Comparison of ENCODE assay signal across 9 cellular contexts in the genomic region with DNA sequence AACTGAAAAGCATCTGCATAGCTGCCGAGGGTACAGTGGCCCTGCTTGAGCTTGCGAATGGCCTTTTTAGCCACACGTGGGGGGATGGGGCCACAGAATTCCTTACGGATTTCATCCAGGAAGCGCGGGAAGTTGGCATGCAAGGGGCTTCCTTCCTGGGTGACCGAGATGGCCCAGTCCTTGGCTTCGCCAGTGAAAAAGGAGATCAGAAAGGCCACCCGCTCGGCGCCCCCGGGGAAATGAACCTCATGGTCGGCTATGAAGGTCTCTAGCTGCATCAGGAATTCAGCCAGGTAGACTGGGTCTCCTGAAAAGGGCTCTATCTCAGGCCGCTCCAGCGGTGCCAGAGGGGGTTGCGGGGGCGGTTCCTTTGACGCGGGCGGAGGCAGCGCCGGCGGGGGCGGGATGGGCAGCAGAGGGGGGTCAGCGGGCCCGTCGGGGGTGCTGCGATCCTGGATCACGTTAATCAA. TPM values are rescaled to one million over a fixed set of nuclear protein-coding genes. Genes with fewer than 3 reads are reported as not detected.
DNase-seq lines count a peak whose midpoint lies in the region; ATAC-seq and TF ChIP-seq lines count a peak whose summit lies in the region.
"Had no signal": no experiment of that assay in that cellular context is flagged by ENCODE, and none has a peak within 500 bp of the region (broad histone marks: within the 10 kb centered on the region; RNA-seq: fewer than 3 reads in every experiment).

No MANE protein-coding gene starts in this region.

- POLR2A ChIA-PET in Caco-2 (lab: Charles Lee), result no interaction called here

- 46% methylated on average over 22 of the region's 29 CpGs for WGBS in smooth muscle cell (ENCODE audit: low lambda C conversion rate)

- no peaks in the 10 kb centered on the region for H3K36me3 ChIP-seq in Caco-2 (ENCODE audit: control insufficient read depth, insufficient read depth, low read length)
- no peaks in the 10 kb centered on the region for H3K36me3 ChIP-seq in iPS-20b (ENCODE audit: insufficient read depth, low read depth, low read length)
- no peaks in the 10 kb centered on the region for H3K36me3 ChIP-seq in smooth muscle cell (ENCODE audit: low read depth)

- H3K4me1 ChIP-seq in Caco-2 (no peaks in the 10 kb centered on the region), iPS-20b (ENCODE audit: insufficient read depth, low read length) (peaks cover 7% of the 10 kb centered on the region), smooth muscle cell (ENCODE audit: low read depth) (no peaks in the 10 kb centered on the region)

- H3K4me3 ChIP-seq in Caco-2 (ENCODE audit: low read depth, low read length) (no peak overlapping the region; the same call in 1 of the 2 replicates), astrocyte of the spinal cord (ENCODE audit: low read depth, low read length) (peak overlapping the region; percentile 49), iPS-20b (ENCODE audit: low read length) (peak overlapping the region; percentile 63; the same call in 1 of the 2 replicates), smooth muscle cell (peak overlapping the region; percentile 58)

- in situ Hi-C loops in astrocyte of the spinal cord (cut with HindIII; ENCODE audit: low sequenced_read_pairs), result no loop called here

- H3K9ac ChIP-seq in iPS-20b (ENCODE audit: low read depth, low read length) (no peak overlapping the region), smooth muscle cell (ENCODE audit: low read depth) (peak overlapping the region; percentile 43)

- H3K4me2 ChIP-seq in smooth muscle cell, result peak overlapping the region; percentile 86

- H3K27ac ChIP-seq in iPS-20b (ENCODE audit: low read length) (no peak overlapping the region), smooth muscle cell (ENCODE audit: low read depth) (no peak overlapping the region)

- intact Hi-C loops in Caco-2 (cut with micrococcal nuclease; ENCODE audit: unreplicated experiment), result no loop called here

- no peaks in the 10 kb centered on the region for H3K4me1 Mint-ChIP-seq in Caco-2 (ENCODE audit: low read depth, unreplicated experiment)

- H3K27ac Mint-ChIP-seq in Caco-2 (ENCODE audit: unreplicated experiment), result no peak overlapping the region

- no peak overlapping the region for H2AFZ ChIP-seq in smooth muscle cell (ENCODE audit: low read depth)

- CTCF ChIA-PET in Caco-2 (lab: Charles Lee), result no interaction called here

- no peaks in the 10 kb centered on the region for H3K36me3 Mint-ChIP-seq in Caco-2 (ENCODE audit: insufficient read depth, unreplicated experiment)

- BruUV-seq in Caco-2 (replicated peaks; lab: Mats Ljungman, UMichigan), result no TSS peak

- H3K27me3 Mint-ChIP-seq in Caco-2 (ENCODE audit: insufficient read depth, unreplicated experiment), result peaks cover 11% of the 10 kb centered on the region

- no peaks in the 10 kb centered on the region for H3K9me3 ChIP-seq in Caco-2
- no peaks in the 10 kb centered on the region for H3K9me3 ChIP-seq in iPS-20b (ENCODE audit: insufficient read depth, low read depth, low read length)
- H3K9me3 ChIP-seq in smooth muscle cell (replicated peaks; ENCODE audit: low read depth), result no peaks in the 10 kb centered on the region

- no peaks in the 10 kb centered on the region for H3F3A ChIP-seq in smooth muscle cell (ENCODE audit: low read depth)

- TF ChIP-seq CTCF in Caco-2 (IDR thresholded peaks at IDR 0.05; ENCODE audit: insufficient read depth in 1 of 2, low read depth in 1 of 2, low read length in 1 of 2, severe bottlenecking in 1 of 2, unreplicated experiment in 1 of 2) (no peak), astrocyte of the spinal cord (IDR thresholded peaks at IDR 0.05; ENCODE audit: low read depth, low read length) (no peak), smooth muscle cell (IDR thresholded peaks at IDR 0.05; ENCODE audit: borderline replicate concordance, insufficient read depth, poor library complexity, severe bottlenecking) (no peak)

- ATAC-seq in HG03097 (IDR thresholded peaks at IDR 0.05; ENCODE audit: low FRiP score, unreplicated experiment), result no peak

- H4K20me1 ChIP-seq in smooth muscle cell (ENCODE audit: low read depth), result no peaks in the 10 kb centered on the region

- H3K79me2 ChIP-seq in smooth muscle cell (ENCODE audit: low read depth), result no peaks in the 10 kb centered on the region

- H3K27me3 ChIP-seq in Caco-2 (replicated peaks; ENCODE audit: control insufficient read depth, insufficient read depth, low read length) (no peaks in the 10 kb centered on the region), iPS-20b (ENCODE audit: insufficient read depth, low read length) (peaks cover 66% of the 10 kb centered on the region), smooth muscle cell (ENCODE audit: low read depth) (no peaks in the 10 kb centered on the region)

- peak overlapping the region; percentile 13 for H3K4me3 Mint-ChIP-seq in Caco-2 (ENCODE audit: unreplicated experiment)

- H3K9me3 Mint-ChIP-seq in Caco-2 (ENCODE audit: unreplicated experiment), result no peaks in the 10 kb centered on the region

- DNase-seq in Caco-2, result no peak
- DNase-seq in astrocyte of the spinal cord (ENCODE audit: low read depth, low spot score), result no peak
- no peak for DNase-seq in smooth muscle cell (lab: John Stamatoyannopoulos, UW; ENCODE audit: unreplicated experiment)
- no peak for DNase-seq in NCI-H1436 treated with DMSO at 0.1 percent for 48 hours (lab: John Stamatoyannopoulos, UW)
- no peak for DNase-seq in activated naive CD4-positive, alpha-beta T cell treated with anti-CD3 and anti-CD28 coated beads, Interleukin-2, amount 50 U/mL, for 16 hours
- DNase-seq in dermis blood vessel endothelial cell, result no peak
- DNase-seq: activated CD4-positive, alpha-beta T cell treated with anti-CD3 and anti-CD28 coated beads, Interleukin-2, amount 50 U/mL, for 4 hours had no signal

RNA-seq across cellular contexts. Expression of gene RTL5, which starts 0.9 kb away (rescaled TPM):
- 2.2 and 2.5 TPM in 2 replicates for total RNA-seq in Caco-2 (2022)
- 2.7 and 3.6 TPM in 2 replicates for total RNA-seq in smooth muscle cell
- polyA plus RNA-seq in smooth muscle cell, result 3.1 and 4.0 TPM in 2 replicates
- 0.47 and 0.51 TPM in 2 replicates for total RNA-seq in dermis blood vessel endothelial cell

RNA-seq across cellular contexts. Expression of gene PIN4, which starts 50.8 kb away (rescaled TPM):
- 11.7 and 12.2 TPM in 2 replicates for total RNA-seq in Caco-2 (2022)
- 15.9 and 18.9 TPM in 2 replicates for total RNA-seq in smooth muscle cell
- 51.7 and 65.2 TPM in 2 replicates for polyA plus RNA-seq in smooth muscle cell
- total RNA-seq in dermis blood vessel endothelial cell, result 9.3 and 12.4 TPM in 2 replicates
